Comparison of ENCODE assay signal across 1 cellular context in genomic region chrX:19334945-19335626, GRCh38.
TF ChIP-seq lines count a peak whose summit lies in the region.

No MANE protein-coding gene starts in this region.

TF ChIP-seq in K562, 482 proteins besides CTCF, POLR2A, EP300 and RAD21 (continued from another document):
- TF ChIP-seq ZNF121 (CRISPR knock-in tag; conservative IDR thresholded peaks at IDR 0.05) = peak; percentile 47
